ENCODE assay signal across 8 cellular contexts in the genomic region with DNA sequence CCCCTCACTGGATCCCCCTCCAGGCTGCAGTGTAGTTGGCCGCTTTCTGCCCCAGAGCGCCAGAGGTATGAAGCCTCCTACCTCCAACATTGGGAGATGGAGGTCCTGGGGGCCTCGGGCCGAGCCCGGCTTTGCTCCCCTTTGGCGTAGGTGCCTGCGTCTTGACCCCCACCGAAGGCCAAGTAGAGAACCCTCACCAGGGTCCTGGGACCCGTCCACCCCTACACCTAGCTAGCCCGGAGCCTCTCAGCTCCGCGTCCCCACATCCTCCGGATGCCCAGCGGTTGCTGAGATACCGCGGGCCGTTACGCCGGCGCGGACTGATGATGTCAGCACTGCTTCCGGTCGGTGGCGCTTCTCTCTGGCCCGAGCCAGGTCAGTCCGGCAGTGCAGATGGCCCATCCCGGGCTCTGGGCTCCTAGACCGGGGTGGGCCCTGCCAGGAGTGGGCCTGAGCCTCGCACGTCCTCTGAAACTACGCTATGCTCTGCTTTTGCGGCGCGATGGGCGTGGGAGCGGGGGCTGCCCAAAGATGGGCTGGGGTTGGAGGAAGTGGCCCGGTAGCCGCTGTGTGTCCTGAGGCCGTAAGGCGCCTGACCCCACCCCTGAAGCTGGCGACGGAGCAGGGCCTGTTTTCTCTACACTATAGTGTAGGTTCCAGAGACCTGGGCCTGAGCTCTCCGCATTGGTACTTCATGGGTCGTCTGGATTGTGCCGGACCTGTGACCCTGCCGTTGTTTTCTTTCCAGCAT. TPM values are rescaled to one million over a fixed set of nuclear protein-coding genes. Genes with fewer than 3 reads are reported as not detected.
DNase-seq lines count a peak whose midpoint lies in the region; ATAC-seq and TF ChIP-seq lines count a peak whose summit lies in the region.

Gene GLB1L (minus strand): TSS at position 297 of the 751 bp plus-strand sequence. CDS start 1,871 bp downstream, outside the sequence.
Gene STK16 (plus strand): TSS at position 332 of the 751 bp plus-strand sequence. CDS start 521 bp downstream, outside the sequence.

- TF ChIP-seq CTCF in endodermal cell (conservative IDR thresholded peaks at IDR 0.05) (no peak), mesothelial cell of epicardium (IDR thresholded peaks at IDR 0.05; ENCODE audit: unreplicated experiment) (no peak)

- peak; percentile 66 for ATAC-seq in GM19452 (IDR thresholded peaks at IDR 0.05; ENCODE audit: unreplicated experiment)
- peak; percentile 58 for ATAC-seq in HG03571 (IDR thresholded peaks at IDR 0.05; ENCODE audit: unreplicated experiment)

- H3K9me3 ChIP-seq in endodermal cell (ENCODE audit: control insufficient read depth, low read length), result no peaks in the 10 kb centered on the region

- no peaks in the 10 kb centered on the region for H3K27me3 ChIP-seq in endodermal cell (ENCODE audit: control insufficient read depth, insufficient read depth, low read length, poor library complexity, severe bottlenecking)

- H3K36me3 ChIP-seq in endodermal cell (ENCODE audit: control insufficient read depth, insufficient read depth, low read length), result peaks cover 14% of the 10 kb centered on the region

- peak within 1 kb of the TSS; percentile 92 for H3K4me3 ChIP-seq in endodermal cell (ENCODE audit: low read length)

- H3K4me3 Mint-ChIP-seq in endodermal cell (peak within 1 kb of the TSS; percentile 86), mesothelial cell of epicardium (peak within 1 kb of the TSS; percentile 91)

- H3K27me3 Mint-ChIP-seq in endodermal cell (ENCODE audit: insufficient read depth), result no peaks in the 10 kb centered on the region
- H3K27me3 Mint-ChIP-seq in mesothelial cell of epicardium (ENCODE audit: low read depth), result peaks cover 4% of the 10 kb centered on the region

- H3K9me3 Mint-ChIP-seq in endodermal cell (no peaks in the 10 kb centered on the region), mesothelial cell of epicardium (no peaks in the 10 kb centered on the region)

- H3K9ac ChIP-seq in endodermal cell (ENCODE audit: extremely low read depth, low read length, poor library complexity, severe bottlenecking), result peak within 1 kb of the TSS; percentile 97

- H3K36me3 Mint-ChIP-seq in endodermal cell (ENCODE audit: low read depth) (peaks cover 5% of the 10 kb centered on the region), mesothelial cell of epicardium (no peaks in the 10 kb centered on the region)

- H3K27ac Mint-ChIP-seq in endodermal cell (peak within 1 kb of the TSS; percentile 96), mesothelial cell of epicardium (peak within 1 kb of the TSS; percentile 97)

- DNase-seq in COLO668 (lab: John Stamatoyannopoulos, UW; ENCODE audit: unreplicated experiment) (peak; percentile 95), endodermal cell (peak; percentile 98), mesothelial cell of epicardium (ENCODE audit: low spot score in 2 of 2, unreplicated experiment in 2 of 2) (peak; percentile 87 to 94)
- peak; percentile 86 for DNase-seq in NK-92 treated with Interleukin-12 subunit alpha and Interleukin-12 subunit beta, amount 100 ng/mL, for 24 hours (lab: John Stamatoyannopoulos, UW)
- peak; percentile 79 for DNase-seq in activated CD8-positive, alpha-beta memory T cell treated with anti-CD3 and anti-CD28 coated beads, Interleukin-2, amount 50 U/mL, for 24 hours (ENCODE audit: extremely low read depth)
- DNase-seq in stimulated activated CD8-positive, alpha-beta memory T cell treated with anti-CD3 and anti-CD28 coated beads, Interleukin-15, amount 100 ng/mL, for 24 hours (ENCODE audit: low read depth), result peak; percentile 95

- peak within 1 kb of the TSS; percentile 42 for H3K27ac ChIP-seq in endodermal cell (ENCODE audit: low read depth, low read length)

- H3K4me1 ChIP-seq in endodermal cell (ENCODE audit: control insufficient read depth, insufficient read depth, low read length), result peaks cover 17% of the 10 kb centered on the region

- peaks cover 24% of the 10 kb centered on the region for H3K4me1 Mint-ChIP-seq in endodermal cell
- peaks cover 23% of the 10 kb centered on the region for H3K4me1 Mint-ChIP-seq in mesothelial cell of epicardium

- WGBS in endodermal cell (ENCODE audit: insufficient coverage in 1 of 2, insufficient read length in 1 of 2), 2 experiments, result 1 to 4% methylated on average over 22 to 46 of the region's 46 CpGs

RNA-seq across cellular contexts. Expression of gene GLB1L, which starts in this region (rescaled TPM):
- total RNA-seq in endodermal cell (10 to 100 TPM in 1 of 2 donors, 1 to 10 TPM in 1; 9.7 to 13.8 TPM), mesothelial cell of epicardium (9.6 to 11.6 TPM (median 9.9 TPM) in 3 replicates)
- polyA plus RNA-seq in endodermal cell (2013, experiment 1 of 2), result 12.9 TPM
- 7.8 TPM for polyA plus RNA-seq in endodermal cell (2013, experiment 2 of 2)

RNA-seq across cellular contexts. Expression of gene STK16, which starts in this region (rescaled TPM):
- total RNA-seq in endodermal cell (10 to 100 TPM; 27.3 to 37.7 TPM), mesothelial cell of epicardium (28.0 to 31.2 TPM (median 29.0 TPM) in 3 replicates)
- polyA plus RNA-seq in endodermal cell (2013, experiment 1 of 2), result 34.0 TPM
- polyA plus RNA-seq in endodermal cell (2013, experiment 2 of 2), result 32.5 TPM

Comparison
In these comparisons a context has a peak if more than half of its experiments do, and no peak if none do; other contexts are left out.
1. Peak in every context shown above with its lines: DNase-seq, ATAC-seq, H3K4me3 ChIP-seq and H3K27ac ChIP-seq.